1 cellular context compared by ENCODE assay signal in genomic region chr16:10612649-10613179, GRCh38.
TF ChIP-seq lines count a peak whose summit lies in the region.

No MANE protein-coding gene starts in this region.

TF ChIP-seq in H1, 55 proteins besides CTCF, POLR2A, EP300 and RAD21 (continued from another document):
- no peak for TF ChIP-seq KDM5A (IDR thresholded peaks at IDR 0.05; ENCODE audit: low read length)
- TF ChIP-seq SIX5 (IDR thresholded peaks at IDR 0.05; ENCODE audit: low read depth, low read length) = no peak
- TF ChIP-seq NRF1 (IDR thresholded peaks at IDR 0.05; ENCODE audit: low read depth, low read length) = no peak
- no peak for TF ChIP-seq RNF2 (IDR thresholded peaks at IDR 0.05; ENCODE audit: borderline replicate concordance, low read depth, low read length, missing control alignments, poor library complexity, severe bottlenecking)
- no peak for TF ChIP-seq MAFK (IDR thresholded peaks at IDR 0.05; ENCODE audit: low read depth, low read length)
TF ChIP-seq in H1: peak in this region for 0.
